In the genomic region with DNA sequence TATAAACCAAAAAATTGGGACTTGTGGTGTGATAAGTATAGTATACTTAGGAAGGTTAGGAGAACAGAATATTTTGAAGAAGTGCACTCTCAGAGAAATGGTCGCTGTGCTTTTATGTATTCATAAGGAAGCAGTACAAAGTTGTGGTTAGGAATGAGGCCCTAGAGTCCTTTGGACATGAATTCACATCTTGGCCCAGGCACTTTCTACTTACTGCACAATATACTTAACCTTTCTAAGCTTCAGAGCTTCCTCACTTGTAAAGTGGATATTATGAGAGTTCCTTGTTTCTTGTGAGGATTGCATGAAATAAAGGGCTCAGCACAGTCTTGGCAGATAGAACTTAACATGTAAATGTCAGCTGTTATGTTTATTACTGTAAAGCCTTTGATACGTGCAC, we compare ENCODE assay signal across 17 cellular contexts.
"Had no signal": no experiment of that assay in that cellular context is flagged by ENCODE, and none has a peak within 500 bp of the region (broad histone marks: within the 10 kb centered on the region; RNA-seq: fewer than 3 reads in every experiment).

No MANE protein-coding gene starts in this region.

- DNase-seq: activated CD4-positive, alpha-beta T cell treated with anti-CD3 and anti-CD28 coated beads, Interleukin-2, amount 50 U/mL, for 4 hours; activated CD4-positive, CD25-positive, alpha-beta regulatory T cell treated with anti-CD3 and anti-CD28 coated beads, Interleukin-2, amount 50 U/mL, for 72 hours; activated CD8-positive, alpha-beta memory T cell treated with anti-CD3 and anti-CD28 coated beads, Interleukin-2, amount 10 ng/mL, durations not matched to agents 7 days and 5 days; activated effector memory CD4-positive, alpha-beta T cell treated with Interleukin-2 at 50 U/mL for 16 hours; activated T-cell treated with anti-CD3 and anti-CD28 coated beads, Interleukin-2, amount 50 U/mL, for 24 hours; amygdala; brain microvascular endothelial cell; dorsolateral prefrontal cortex; immature natural killer cell; left cardiac atrium; nephron progenitor cell; stimulated activated CD4-positive, alpha-beta T cell treated with anti-CD3 and anti-CD28 coated beads, Interleukin-15, amount 100 ng/mL, for 24 hours; stimulated activated CD4-positive, alpha-beta T cell treated with anti-CD3 and anti-CD28 coated beads, Interleukin-4, amount 100 ng/mL, for 24 hours had no signal

- H3K36me3 Mint-ChIP-seq: activated CD8-positive, alpha-beta memory T cell treated with anti-CD3 and anti-CD28 coated beads, Interleukin-2, amount 10 ng/mL, durations not matched to agents 7 days and 5 days; activated naive CD4-positive, alpha-beta T cell treated with anti-CD3 and anti-CD28 coated beads, Interleukin-2, amount 50 U/mL, for 72 hours; immature natural killer cell had no signal

- H3K27me3 Mint-ChIP-seq: activated CD8-positive, alpha-beta memory T cell treated with anti-CD3 and anti-CD28 coated beads, Interleukin-2, amount 10 ng/mL, durations not matched to agents 7 days and 5 days; stimulated activated naive CD8-positive, alpha-beta T cell treated with anti-CD3 and anti-CD28 coated beads, Interleukin-15, Interleukin-2, amounts not matched to agents 100 ng/mL and 50 ng/mL, for 24 hours had no signal

- FAIRE-seq: endometrium had no signal

- H3K4me3 ChIP-seq: dorsolateral prefrontal cortex had no signal

- H3K27ac Mint-ChIP-seq: activated CD8-positive, alpha-beta memory T cell treated with anti-CD3 and anti-CD28 coated beads, Interleukin-2, amount 10 ng/mL, durations not matched to agents 7 days and 5 days; activated naive CD4-positive, alpha-beta T cell treated with anti-CD3 and anti-CD28 coated beads, Interleukin-2, amount 50 U/mL, for 72 hours; activated T-cell treated with anti-CD3 and anti-CD28 coated beads, Interleukin-2, amount 50 U/mL, for 24 hours; immature natural killer cell; nephron progenitor cell; stimulated activated naive CD8-positive, alpha-beta T cell treated with anti-CD3 and anti-CD28 coated beads, Interleukin-15, Interleukin-2, amounts not matched to agents 100 ng/mL and 50 ng/mL, for 24 hours had no signal

- H3K27ac ChIP-seq: brain microvascular endothelial cell, dorsolateral prefrontal cortex had no signal

- ATAC-seq: activated CD8-positive, alpha-beta memory T cell treated with anti-CD3 and anti-CD28 coated beads, Interleukin-2, amount 10 ng/mL, durations not matched to agents 7 days and 5 days; activated naive CD4-positive, alpha-beta T cell treated with anti-CD3 and anti-CD28 coated beads, Interleukin-2, amount 50 U/mL, for 72 hours; esophagus mucosa; left cardiac atrium had no signal

- H3K9me3 Mint-ChIP-seq: activated naive CD4-positive, alpha-beta T cell treated with anti-CD3 and anti-CD28 coated beads, Interleukin-2, amount 50 U/mL, for 72 hours; activated T-cell treated with anti-CD3 and anti-CD28 coated beads, Interleukin-2, amount 50 U/mL, for 24 hours; immature natural killer cell; nephron progenitor cell; stimulated activated naive CD8-positive, alpha-beta T cell treated with anti-CD3 and anti-CD28 coated beads, Interleukin-15, Interleukin-2, amounts not matched to agents 100 ng/mL and 50 ng/mL, for 24 hours had no signal

- H3K27me3 ChIP-seq: brain microvascular endothelial cell, dorsolateral prefrontal cortex had no signal

- H3K36me3 ChIP-seq: brain microvascular endothelial cell had no signal

- H3K4me3 Mint-ChIP-seq: activated CD8-positive, alpha-beta memory T cell treated with anti-CD3 and anti-CD28 coated beads, Interleukin-2, amount 10 ng/mL, durations not matched to agents 7 days and 5 days; activated T-cell treated with anti-CD3 and anti-CD28 coated beads, Interleukin-2, amount 50 U/mL, for 24 hours; immature natural killer cell; nephron progenitor cell; stimulated activated naive CD8-positive, alpha-beta T cell treated with anti-CD3 and anti-CD28 coated beads, Interleukin-15, Interleukin-2, amounts not matched to agents 100 ng/mL and 50 ng/mL, for 24 hours had no signal

- H3K4me1 Mint-ChIP-seq: activated CD8-positive, alpha-beta memory T cell treated with anti-CD3 and anti-CD28 coated beads, Interleukin-2, amount 10 ng/mL, durations not matched to agents 7 days and 5 days; immature natural killer cell had no signal
